ENCODE assay signal across 1 cellular context in the genomic region with DNA sequence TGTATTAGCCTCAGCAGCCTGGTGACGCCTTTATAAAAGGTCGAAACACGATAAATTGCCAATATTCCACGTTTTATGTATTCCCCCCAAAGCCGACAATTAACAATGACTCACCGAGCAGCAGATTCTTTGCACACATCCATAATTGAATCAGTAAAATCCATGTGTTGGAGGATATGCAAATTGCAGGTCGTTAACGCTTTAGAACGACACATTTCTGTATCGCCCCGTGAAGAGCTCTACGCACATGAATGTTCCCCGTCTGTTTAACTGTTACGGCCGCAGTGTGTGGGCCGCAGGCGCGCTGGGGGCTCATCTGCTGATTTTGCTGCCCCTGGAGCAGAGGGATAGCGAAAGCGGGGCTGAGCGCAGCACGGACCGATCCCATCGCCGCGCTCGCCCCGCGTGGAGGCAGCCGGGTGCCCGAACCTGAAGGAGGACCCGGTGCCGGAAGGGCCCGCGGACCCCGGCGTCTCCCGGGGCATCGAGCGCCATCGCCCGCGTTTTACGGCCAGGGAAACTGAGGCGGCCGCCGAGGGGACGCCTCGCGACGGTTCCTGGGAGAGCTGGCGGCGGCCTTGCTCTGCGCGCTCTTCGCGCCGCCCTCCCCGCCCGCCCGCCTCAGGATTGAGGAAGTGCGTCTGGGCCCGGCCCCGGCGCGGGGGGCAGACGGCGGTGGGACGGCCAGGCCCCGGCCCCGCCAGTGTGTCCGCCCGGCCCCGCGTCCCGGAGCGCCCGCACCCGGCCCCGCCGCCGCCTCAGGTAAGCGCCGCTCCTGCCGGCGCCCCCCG.
TF ChIP-seq lines count a peak whose summit lies in the region.

A gene with protein sequence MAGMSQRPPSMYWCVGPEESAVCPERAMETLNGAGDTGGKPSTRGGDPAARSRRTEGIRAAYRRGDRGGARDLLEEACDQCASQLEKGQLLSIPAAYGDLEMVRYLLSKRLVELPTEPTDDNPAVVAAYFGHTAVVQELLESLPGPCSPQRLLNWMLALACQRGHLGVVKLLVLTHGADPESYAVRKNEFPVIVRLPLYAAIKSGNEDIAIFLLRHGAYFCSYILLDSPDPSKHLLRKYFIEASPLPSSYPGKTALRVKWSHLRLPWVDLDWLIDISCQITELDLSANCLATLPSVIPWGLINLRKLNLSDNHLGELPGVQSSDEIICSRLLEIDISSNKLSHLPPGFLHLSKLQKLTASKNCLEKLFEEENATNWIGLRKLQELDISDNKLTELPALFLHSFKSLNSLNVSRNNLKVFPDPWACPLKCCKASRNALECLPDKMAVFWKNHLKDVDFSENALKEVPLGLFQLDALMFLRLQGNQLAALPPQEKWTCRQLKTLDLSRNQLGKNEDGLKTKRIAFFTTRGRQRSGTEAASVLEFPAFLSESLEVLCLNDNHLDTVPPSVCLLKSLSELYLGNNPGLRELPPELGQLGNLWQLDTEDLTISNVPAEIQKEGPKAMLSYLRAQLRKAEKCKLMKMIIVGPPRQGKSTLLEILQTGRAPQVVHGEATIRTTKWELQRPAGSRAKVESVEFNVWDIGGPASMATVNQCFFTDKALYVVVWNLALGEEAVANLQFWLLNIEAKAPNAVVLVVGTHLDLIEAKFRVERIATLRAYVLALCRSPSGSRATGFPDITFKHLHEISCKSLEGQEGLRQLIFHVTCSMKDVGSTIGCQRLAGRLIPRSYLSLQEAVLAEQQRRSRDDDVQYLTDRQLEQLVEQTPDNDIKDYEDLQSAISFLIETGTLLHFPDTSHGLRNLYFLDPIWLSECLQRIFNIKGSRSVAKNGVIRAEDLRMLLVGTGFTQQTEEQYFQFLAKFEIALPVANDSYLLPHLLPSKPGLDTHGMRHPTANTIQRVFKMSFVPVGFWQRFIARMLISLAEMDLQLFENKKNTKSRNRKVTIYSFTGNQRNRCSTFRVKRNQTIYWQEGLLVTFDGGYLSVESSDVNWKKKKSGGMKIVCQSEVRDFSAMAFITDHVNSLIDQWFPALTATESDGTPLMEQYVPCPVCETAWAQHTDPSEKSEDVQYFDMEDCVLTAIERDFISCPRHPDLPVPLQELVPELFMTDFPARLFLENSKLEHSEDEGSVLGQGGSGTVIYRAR (N-terminal part only) (plus strand): TSS at position 668 of the 791 bp plus-strand sequence. CDS start 5,276 bp downstream, outside the sequence.

TF ChIP-seq in K562, 482 proteins besides CTCF, POLR2A, EP300 and RAD21 (continued from another document):
- TF ChIP-seq, protein P1, sequence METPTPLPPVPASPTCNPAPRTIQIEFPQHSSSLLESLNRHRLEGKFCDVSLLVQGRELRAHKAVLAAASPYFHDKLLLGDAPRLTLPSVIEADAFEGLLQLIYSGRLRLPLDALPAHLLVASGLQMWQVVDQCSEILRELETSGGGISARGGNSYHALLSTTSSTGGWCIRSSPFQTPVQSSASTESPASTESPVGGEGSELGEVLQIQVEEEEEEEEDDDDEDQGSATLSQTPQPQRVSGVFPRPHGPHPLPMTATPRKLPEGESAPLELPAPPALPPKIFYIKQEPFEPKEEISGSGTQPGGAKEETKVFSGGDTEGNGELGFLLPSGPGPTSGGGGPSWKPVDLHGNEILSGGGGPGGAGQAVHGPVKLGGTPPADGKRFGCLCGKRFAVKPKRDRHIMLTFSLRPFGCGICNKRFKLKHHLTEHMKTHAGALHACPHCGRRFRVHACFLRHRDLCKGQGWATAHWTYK (CRISPR knock-in tag; IDR thresholded peaks at IDR 0.05), result no peak
- TF ChIP-seq LARP7 (IDR thresholded peaks at IDR 0.05) (no peak), U2AF2 (optimal IDR thresholded peaks at IDR 0.05; ENCODE audit: low read depth, low read length) (no peak), CREB1 (IDR thresholded peaks at IDR 0.05) (no peak), CREB1 (CRISPR knock-in tag; IDR thresholded peaks at IDR 0.05) (no peak), ZFX (CRISPR knock-in tag; IDR thresholded peaks at IDR 0.05) (peak; percentile 44; the same call in 1 of the 2 replicates)
- TF ChIP-seq, protein P2, sequence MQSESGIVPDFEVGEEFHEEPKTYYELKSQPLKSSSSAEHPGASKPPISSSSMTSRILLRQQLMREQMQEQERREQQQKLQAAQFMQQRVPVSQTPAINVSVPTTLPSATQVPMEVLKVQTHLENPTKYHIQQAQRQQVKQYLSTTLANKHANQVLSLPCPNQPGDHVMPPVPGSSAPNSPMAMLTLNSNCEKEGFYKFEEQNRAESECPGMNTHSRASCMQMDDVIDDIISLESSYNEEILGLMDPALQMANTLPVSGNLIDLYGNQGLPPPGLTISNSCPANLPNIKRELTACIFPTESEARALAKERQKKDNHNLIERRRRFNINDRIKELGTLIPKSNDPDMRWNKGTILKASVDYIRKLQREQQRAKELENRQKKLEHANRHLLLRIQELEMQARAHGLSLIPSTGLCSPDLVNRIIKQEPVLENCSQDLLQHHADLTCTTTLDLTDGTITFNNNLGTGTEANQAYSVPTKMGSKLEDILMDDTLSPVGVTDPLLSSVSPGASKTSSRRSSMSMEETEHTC (IDR thresholded peaks at IDR 0.05), result no peak
- TF ChIP-seq, protein P3, sequence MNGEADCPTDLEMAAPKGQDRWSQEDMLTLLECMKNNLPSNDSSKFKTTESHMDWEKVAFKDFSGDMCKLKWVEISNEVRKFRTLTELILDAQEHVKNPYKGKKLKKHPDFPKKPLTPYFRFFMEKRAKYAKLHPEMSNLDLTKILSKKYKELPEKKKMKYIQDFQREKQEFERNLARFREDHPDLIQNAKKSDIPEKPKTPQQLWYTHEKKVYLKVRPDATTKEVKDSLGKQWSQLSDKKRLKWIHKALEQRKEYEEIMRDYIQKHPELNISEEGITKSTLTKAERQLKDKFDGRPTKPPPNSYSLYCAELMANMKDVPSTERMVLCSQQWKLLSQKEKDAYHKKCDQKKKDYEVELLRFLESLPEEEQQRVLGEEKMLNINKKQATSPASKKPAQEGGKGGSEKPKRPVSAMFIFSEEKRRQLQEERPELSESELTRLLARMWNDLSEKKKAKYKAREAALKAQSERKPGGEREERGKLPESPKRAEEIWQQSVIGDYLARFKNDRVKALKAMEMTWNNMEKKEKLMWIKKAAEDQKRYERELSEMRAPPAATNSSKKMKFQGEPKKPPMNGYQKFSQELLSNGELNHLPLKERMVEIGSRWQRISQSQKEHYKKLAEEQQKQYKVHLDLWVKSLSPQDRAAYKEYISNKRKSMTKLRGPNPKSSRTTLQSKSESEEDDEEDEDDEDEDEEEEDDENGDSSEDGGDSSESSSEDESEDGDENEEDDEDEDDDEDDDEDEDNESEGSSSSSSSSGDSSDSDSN (IDR thresholded peaks at IDR 0.05; ENCODE audit: borderline replicate concordance in 1 of 2, low read depth in 2 of 2, low read length in 2 of 2), result 0 out of 4 replicates have a peak, but pooled peaks of 1 of the 2 experiments have one; percentile 24
TF ChIP-seq in K562: peak in this region for 8.
